In genomic region chr6:33993091-33993490, GRCh38 we compare ENCODE assay signal across 17 cellular contexts.
"Had no signal": no experiment of that assay in that cellular context is flagged by ENCODE, and none has a peak within 500 bp of the region (broad histone marks: within the 10 kb centered on the region; RNA-seq: fewer than 3 reads in every experiment).

No MANE protein-coding gene starts in this region.

- H3K9me3 Mint-ChIP-seq: stimulated activated naive CD8-positive, alpha-beta T cell treated with anti-CD3 and anti-CD28 coated beads, Interleukin-15, Interleukin-2, amounts not matched to agents 100 ng/mL and 50 ng/mL, for 24 hours had no signal

- H3K9me3 ChIP-seq: ascending aorta, breast epithelium, prostate gland, testis had no signal

- ATAC-seq: activated CD8-positive, alpha-beta T cell treated with anti-CD3 and anti-CD28 coated beads, Interleukin-2, amount 10 ng/mL, durations not matched to agents 7 days and 5 days; naive thymus-derived CD8-positive, alpha-beta T cell; right cardiac atrium had no signal

- H3K79me2 ChIP-seq: hepatocyte had no signal

- H3K27me3 ChIP-seq: ascending aorta, breast epithelium, hepatocyte, testis had no signal

- DNase-seq: activated CD4-positive, alpha-beta T cell treated with anti-CD3 and anti-CD28 coated beads for 4 hours; activated CD8-positive, alpha-beta memory T cell treated with anti-CD3 and anti-CD28 coated beads, Interleukin-2, amount 50 U/mL, for 4 hours; activated CD8-positive, alpha-beta T cell treated with anti-CD3 and anti-CD28 coated beads, Interleukin-2, amount 10 ng/mL, durations not matched to agents 7 days and 5 days; activated T-cell treated with anti-CD3 and anti-CD28 coated beads, Interleukin-2, amount 50 U/mL, for 48 hours; left ventricle myocardium inferior; naive thymus-derived CD8-positive, alpha-beta T cell; occipital lobe; right cardiac atrium; small intestine; stimulated activated CD4-positive, alpha-beta T cell treated with anti-CD3 and anti-CD28 coated beads, Interleukin-4, amount 100 ng/mL, for 24 hours; SW 1271; testis had no signal

- H3K4me1 ChIP-seq: ascending aorta, breast epithelium, left ventricle myocardium inferior, testis had no signal

- H3K27ac Mint-ChIP-seq: activated CD8-positive, alpha-beta T cell treated with anti-CD3 and anti-CD28 coated beads, Interleukin-2, amount 10 ng/mL, durations not matched to agents 7 days and 5 days; stimulated activated naive CD8-positive, alpha-beta T cell treated with anti-CD3 and anti-CD28 coated beads, Interleukin-15, Interleukin-2, amounts not matched to agents 100 ng/mL and 50 ng/mL, for 24 hours had no signal

- H3K36me3 ChIP-seq: ascending aorta, breast epithelium, left ventricle myocardium inferior, prostate gland had no signal

- H3K4me3 Mint-ChIP-seq: activated CD8-positive, alpha-beta T cell treated with anti-CD3 and anti-CD28 coated beads, Interleukin-2, amount 10 ng/mL, durations not matched to agents 7 days and 5 days; naive thymus-derived CD8-positive, alpha-beta T cell; stimulated activated naive CD8-positive, alpha-beta T cell treated with anti-CD3 and anti-CD28 coated beads, Interleukin-15, Interleukin-2, amounts not matched to agents 100 ng/mL and 50 ng/mL, for 24 hours had no signal

- H3K4me3 ChIP-seq: ascending aorta, breast epithelium, hepatocyte, left ventricle myocardium inferior, prostate gland, testis had no signal

- H2AFZ ChIP-seq: hepatocyte had no signal

- H3K4me2 ChIP-seq: hepatocyte had no signal

- H3K27ac ChIP-seq: ascending aorta, breast epithelium, hepatocyte, left ventricle myocardium inferior, prostate gland, testis had no signal
